Comparison of ENCODE assay signal across 25 cellular contexts in genomic region chr7:19110778-19111175, GRCh38. TPM values are rescaled to one million over a fixed set of nuclear protein-coding genes. Genes with fewer than 3 reads are reported as not detected.
A peak's percentile ranks its signal among the peaks of the same experiment; 100 is the strongest.
DNase-seq lines count a peak whose midpoint lies in the region; ATAC-seq, FAIRE-seq and TF ChIP-seq lines count a peak whose summit lies in the region.
"Had no signal": no experiment of that assay in that cellular context is flagged by ENCODE, and none has a peak within 500 bp of the region (broad histone marks: within the 10 kb centered on the region; RNA-seq: fewer than 3 reads in every experiment).

No MANE protein-coding gene starts in this region.

- POLR2A ChIA-PET in AG04449 (lab: Yijun Ruan, JAX) = no interaction called here
- POLR2A ChIA-PET in CD4-positive, alpha-beta T cell (lab: Charles Lee) = no interaction called here

- no peaks in the 10 kb centered on the region for H3K9me3 ChIP-seq in HAP-1
- peaks cover 6% of the 10 kb centered on the region for H3K9me3 ChIP-seq in CD4-positive, alpha-beta T cell (ENCODE audit: control insufficient read depth, low read length)
- H3K9me3 ChIP-seq: spleen had no signal

- H3K27me3 Mint-ChIP-seq in HFFc6 (ENCODE audit: insufficient read depth) = peaks cover 3% of the 10 kb centered on the region
- peaks cover 19% of the 10 kb centered on the region for H3K27me3 Mint-ChIP-seq in endothelial cell (ENCODE audit: unreplicated experiment)
- H3K27me3 Mint-ChIP-seq in nephron (ENCODE audit: low read depth) = peaks cover 97% of the 10 kb centered on the region
- peaks cover 93% of the 10 kb centered on the region for H3K27me3 Mint-ChIP-seq in CD4-positive, alpha-beta T cell

- H3K36me3 ChIP-seq in HAP-1 (replicated peaks) = no peaks in the 10 kb centered on the region
- H3K36me3 ChIP-seq: BLaER1, brain microvascular endothelial cell, spleen, stomach had no signal

- H3K36me3 Mint-ChIP-seq in HFFc6 (ENCODE audit: low read depth) = peaks cover 18% of the 10 kb centered on the region
- H3K36me3 Mint-ChIP-seq in endothelial cell (ENCODE audit: low read depth, unreplicated experiment) = no peaks in the 10 kb centered on the region
- H3K36me3 Mint-ChIP-seq in nephron (ENCODE audit: low read depth) = peaks cover 13% of the 10 kb centered on the region
- no peaks in the 10 kb centered on the region for H3K36me3 Mint-ChIP-seq in CD4-positive, alpha-beta T cell (ENCODE audit: low read depth)

- no peak overlapping the region for H3K27ac ChIP-seq in CD4-positive, alpha-beta T cell (ENCODE audit: low read depth, low read length)
- H3K27ac ChIP-seq: BLaER1, brain microvascular endothelial cell, spleen had no signal

- no peaks in the 10 kb centered on the region for H3K27me3 ChIP-seq in HAP-1 (ENCODE audit: low read depth)
- H3K27me3 ChIP-seq in CD4-positive, alpha-beta T cell (ENCODE audit: control insufficient read depth, insufficient read depth, low read length) = peaks cover 97% of the 10 kb centered on the region
- H3K27me3 ChIP-seq: brain microvascular endothelial cell had no signal

- H3K9me3 Mint-ChIP-seq in HFFc6 = no peaks in the 10 kb centered on the region
- H3K9me3 Mint-ChIP-seq in endothelial cell (ENCODE audit: unreplicated experiment) = no peaks in the 10 kb centered on the region
- H3K9me3 Mint-ChIP-seq in nephron = no peaks in the 10 kb centered on the region
- H3K9me3 Mint-ChIP-seq in CD4-positive, alpha-beta T cell = no peaks in the 10 kb centered on the region

- no peak for ATAC-seq in CD4-positive, alpha-beta T cell (ENCODE audit: poor library complexity)
- ATAC-seq: left colon; naive thymus-derived CD8-positive, alpha-beta T cell had no signal

- FAIRE-seq in frontal cortex (lab: Jason Lieb, UNC) = no peak
- FAIRE-seq: TTC549, urothelium cell line had no signal

- peaks cover 90% of the 10 kb centered on the region for H3K4me1 Mint-ChIP-seq in HFFc6 (ENCODE audit: low read depth)
- H3K4me1 Mint-ChIP-seq in endothelial cell (ENCODE audit: unreplicated experiment) = peaks cover 32% of the 10 kb centered on the region
- peaks cover 77% of the 10 kb centered on the region for H3K4me1 Mint-ChIP-seq in nephron
- H3K4me1 Mint-ChIP-seq in CD4-positive, alpha-beta T cell (ENCODE audit: low read depth) = no peaks in the 10 kb centered on the region
- H3K4me1 Mint-ChIP-seq: activated naive CD8-positive, alpha-beta T cell treated with anti-CD3 and anti-CD28 coated beads, Interleukin-2, amount 10 ng/mL, durations not matched to agents 7 days and 5 days had no signal

- peak overlapping the region; percentile 98 for H3K4me3 Mint-ChIP-seq in HFFc6
- H3K4me3 Mint-ChIP-seq in endothelial cell (ENCODE audit: unreplicated experiment) = no peak overlapping the region
- peak overlapping the region; percentile 13 to 80 (median 64) for H3K4me3 Mint-ChIP-seq in nephron
- no peak overlapping the region for H3K4me3 Mint-ChIP-seq in CD4-positive, alpha-beta T cell
- H3K4me3 Mint-ChIP-seq: activated naive CD8-positive, alpha-beta T cell treated with anti-CD3 and anti-CD28 coated beads, Interleukin-2, amount 10 ng/mL, durations not matched to agents 7 days and 5 days; naive thymus-derived CD8-positive, alpha-beta T cell had no signal

- TF ChIP-seq CTCF in AG04449 (IDR thresholded peaks at IDR 0.05; ENCODE audit: insufficient read depth, low read length, missing control alignments) (no peak), HFFc6 (IDR thresholded peaks at IDR 0.05) (no peak), endothelial cell (IDR thresholded peaks at IDR 0.05; ENCODE audit: unreplicated experiment) (no peak), nephron (IDR thresholded peaks at IDR 0.05; ENCODE audit: unreplicated experiment in 3 of 3) (no peak), GM13977 (IDR thresholded peaks at IDR 0.05; ENCODE audit: extremely low read depth, insufficient read depth, missing control alignments) (no peak)
- no peak for TF ChIP-seq CTCF in CD4-positive, alpha-beta T cell (IDR thresholded peaks at IDR 0.05)

- H3K4me1 ChIP-seq in HAP-1 = no peaks in the 10 kb centered on the region
- H3K4me1 ChIP-seq: BLaER1 had no signal

- peak overlapping the region; percentile 99 for H3K4me3 ChIP-seq in AG04449 (ENCODE audit: low read depth, low read length)
- no peak overlapping the region for H3K4me3 ChIP-seq in HAP-1
- H3K4me3 ChIP-seq: BLaER1, spleen had no signal

- intact Hi-C loops in CD4-positive, alpha-beta T cell (cut with DNase I, micrococcal nuclease) = no loop called here

- H3K27ac Mint-ChIP-seq in HFFc6 = peak overlapping the region; percentile 90
- H3K27ac Mint-ChIP-seq in endothelial cell (ENCODE audit: unreplicated experiment) = no peak overlapping the region
- peak overlapping the region; percentile 12 to 67 (median 63) for H3K27ac Mint-ChIP-seq in nephron
- H3K27ac Mint-ChIP-seq in CD4-positive, alpha-beta T cell = no peak overlapping the region
- H3K27ac Mint-ChIP-seq: activated naive CD8-positive, alpha-beta T cell treated with anti-CD3 and anti-CD28 coated beads, Interleukin-2, amount 10 ng/mL, durations not matched to agents 7 days and 5 days; naive thymus-derived CD8-positive, alpha-beta T cell had no signal

- DNase-seq in AG04449 (ENCODE audit: low read depth, low spot score) (no peak), HFFc6 (no peak), endothelial cell (ENCODE audit: low spot score) (peak; percentile 8), HAP-1 (ENCODE audit: low spot score in 2 of 2) (no peak), GM13977 (ENCODE audit: low spot score) (no peak), frontal cortex (ENCODE audit: low spot score in 2 of 2) (no peak)
- DNase-seq in CD4-positive, alpha-beta T cell = no peak
- DNase-seq: 8988T; activated CD4-positive, alpha-beta T cell treated with anti-CD3 and anti-CD28 coated beads for 48 hours; activated naive CD8-positive, alpha-beta T cell treated with anti-CD3 and anti-CD28 coated beads, Interleukin-2, amount 10 ng/mL, durations not matched to agents 7 days and 5 days; brain microvascular endothelial cell; cortex of kidney; left colon; naive thymus-derived CD8-positive, alpha-beta T cell; NCI-H1436; NCI-H526 treated with DMSO at 0.1 percent for 48 hours; spleen; stimulated activated CD4-positive, alpha-beta T cell treated with anti-CD3 and anti-CD28 coated beads, Interleukin-4, amount 100 ng/mL, for 4 hours; stomach had no signal

- CTCF ChIA-PET in AG04449 (lab: Yijun Ruan, JAX) = no interaction called here
- CTCF ChIA-PET in CD4-positive, alpha-beta T cell (lab: Charles Lee) = no interaction called here

- in situ Hi-C loops in HAP-1 (cut with MboI; ENCODE audit: low sequenced_read_pairs) = loop anchor here (25.0 kb wide), 1 partner anchor 327 kb away; no protein-coding TSS in a partner anchor
- in situ Hi-C loops in GM13977 (cut with MboI; ENCODE audit: low pct_unique_long_range_greater_than_20kb, low sequenced_read_pairs, unreplicated experiment) = no loop called here

RNA-seq across cellular contexts. Expression of gene TWIST1, which starts 6.7 kb away (rescaled TPM):
- total RNA-seq in HFFc6 (2021; fragmentation: NEBNext Ultra II Directional; extraction: Animal tissue kit (Norgen Biotek cat#: 25700)) = 10 to 100 TPM; 37.7 to 47.8 (median 46.9) TPM
- total RNA-seq in endothelial cell (ENCODE audit: unreplicated experiment) (2.4 TPM), frontal cortex (2.4 TPM)
- total RNA-seq in CD4-positive, alpha-beta T cell = not detected
- total RNA-seq: activated naive CD8-positive, alpha-beta T cell treated with anti-CD3 and anti-CD28 coated beads, Interleukin-2, amount 10 ng/mL, durations not matched to agents 7 days and 5 days; naive thymus-derived CD8-positive, alpha-beta T cell; spleen had no signal

RNA-seq across cellular contexts. Expression of gene FERD3L, which starts 34.4 kb away (rescaled TPM):
- total RNA-seq in HFFc6 (2021; fragmentation: NEBNext Ultra II Directional; extraction: Animal tissue kit (Norgen Biotek cat#: 25700)) = not detected
- total RNA-seq in endothelial cell (ENCODE audit: unreplicated experiment) (not detected), frontal cortex (not detected)
- not detected for total RNA-seq in CD4-positive, alpha-beta T cell
- total RNA-seq: activated naive CD8-positive, alpha-beta T cell treated with anti-CD3 and anti-CD28 coated beads, Interleukin-2, amount 10 ng/mL, durations not matched to agents 7 days and 5 days; left colon; MCF 10A; mesenteric fat pad; naive thymus-derived CD8-positive, alpha-beta T cell; spleen; stomach had no signal

Comparison
In these comparisons a context has a peak if more than half of its experiments do, and no peak if none do; other contexts are left out.
1. H3K27ac Mint-ChIP-seq: peak in HFFc6 (single experiment) and nephron (3 of 3); none in endothelial cell (single experiment) and CD4-positive, alpha-beta T cell (single experiment).
2. H3K4me3 Mint-ChIP-seq: peak in HFFc6 (single experiment) and nephron (3 of 3); none in endothelial cell (single experiment) and CD4-positive, alpha-beta T cell (single experiment).
3. RNA of gene TWIST1, which starts 6.7 kb away (total RNA-seq): 37.7 to 47.8 TPM in HFFc6; 2.4 TPM in frontal cortex (single experiment), 2.4 TPM in endothelial cell (single experiment) and not detected in CD4-positive, alpha-beta T cell; every median in the first group is over 10 times any median in the second.